Comparison of ENCODE assay signal across 1 cellular context in genomic region chr11:8266246-8267241, GRCh38.
TF ChIP-seq lines count a peak whose summit lies in the region.

No MANE protein-coding gene starts in this region.

TF ChIP-seq in HepG2, 621 proteins besides CTCF, POLR2A, EP300 and RAD21:
- no peak for TF ChIP-seq EZH2 (conservative IDR thresholded peaks at IDR 0.05; ENCODE audit: low read depth, low read length)
- no peak for TF ChIP-seq KDM6A (CRISPR knock-in tag; IDR thresholded peaks at IDR 0.05; ENCODE audit: low read depth)
- no peak for TF ChIP-seq SKIL (CRISPR knock-in tag; IDR thresholded peaks at IDR 0.05; ENCODE audit: borderline replicate concordance)
- TF ChIP-seq MAFK (conservative IDR thresholded peaks at IDR 0.05 in 1 of 2, IDR thresholded peaks at IDR 0.05 in 1 of 2; ENCODE audit: low read length in 2 of 2), result peak in 1 of 2 experiments; percentile 39; a peak in 3 of 4 replicates
- TF ChIP-seq ZEB1 (IDR thresholded peaks at IDR 0.05; ENCODE audit: insufficient replicate concordance, low read depth), result no peak
